12 cellular contexts compared by ENCODE assay signal in genomic region chr16:50195276-50195675, GRCh38. TPM values are rescaled to one million over a fixed set of nuclear protein-coding genes. Genes with fewer than 3 reads are reported as not detected.
A peak's percentile ranks its signal among the peaks of the same experiment; 100 is the strongest.
DNase-seq lines count a peak whose midpoint lies in the region; ATAC-seq, FAIRE-seq and TF ChIP-seq lines count a peak whose summit lies in the region.
"Had no signal": no experiment of that assay in that cellular context is flagged by ENCODE, and none has a peak within 500 bp of the region (broad histone marks: within the 10 kb centered on the region; RNA-seq: fewer than 3 reads in every experiment).

No MANE protein-coding gene starts in this region.

- H3K4me1 ChIP-seq in fibroblast of lung (ENCODE audit: control insufficient read depth, extremely low read depth, insufficient read depth, low read length) (peaks cover 12% of the 10 kb centered on the region), mesendoderm (ENCODE audit: control insufficient read depth, low read depth, low read length) (no peaks in the 10 kb centered on the region)

- H3K79me1 ChIP-seq in mesendoderm (ENCODE audit: low read length): peaks cover 2% of the 10 kb centered on the region

- H4K8ac ChIP-seq in mesendoderm (ENCODE audit: low read depth, low read length): no peak overlapping the region

- ATAC-seq in activated T-cell treated with anti-CD3 and anti-CD28 coated beads, Interleukin-2, amount 50 U/mL, for 72 hours (replicated peaks in 1 of 2): no peak
- no peak for ATAC-seq in stimulated activated memory B cell treated with anti-CD40 and anti-IgM and Interleukin-4, amounts not matched to agents 10 μg/mL and 1 μg/mL and 100 μg/mL, for 72 hours
- no peak for ATAC-seq in HG03108 (IDR thresholded peaks at IDR 0.05; ENCODE audit: unreplicated experiment)
- ATAC-seq: HepG2 had no signal

- no peak overlapping the region for H3K9ac ChIP-seq in fibroblast of lung (ENCODE audit: insufficient read depth, low read length)
- H3K9ac ChIP-seq in mesendoderm (ENCODE audit: low read length): no peak overlapping the region

- peaks cover 47% of the 10 kb centered on the region for H3K79me2 ChIP-seq in fibroblast of lung (ENCODE audit: control insufficient read depth, insufficient read depth, low read length)
- no peaks in the 10 kb centered on the region for H3K79me2 ChIP-seq in mesendoderm (ENCODE audit: control insufficient read depth, insufficient read depth, low read length)

- no peaks in the 10 kb centered on the region for H3K9me3 ChIP-seq in fibroblast of lung (ENCODE audit: control insufficient read depth, insufficient read depth, low read depth, low read length)
- H3K9me3 ChIP-seq: upper lobe of left lung had no signal

- H3K18ac ChIP-seq in mesendoderm (ENCODE audit: low read length): no peak overlapping the region

- H3K27ac ChIP-seq in fibroblast of lung (ENCODE audit: insufficient read depth, low read length): peak overlapping the region; percentile 66
- no peak overlapping the region for H3K27ac ChIP-seq in mesendoderm (ENCODE audit: low read depth, low read length)

- no peaks in the 10 kb centered on the region for H3K9me3 Mint-ChIP-seq in activated T-cell treated with anti-CD3 and anti-CD28 coated beads, Interleukin-2, amount 50 U/mL, for 72 hours
- H3K9me3 Mint-ChIP-seq in stimulated activated memory B cell treated with anti-CD40 and anti-IgM and Interleukin-4, amounts not matched to agents 10 μg/mL and 1 μg/mL and 100 μg/mL, for 72 hours: no peaks in the 10 kb centered on the region

- H3K4me2 ChIP-seq in fibroblast of lung (ENCODE audit: extremely low read depth, insufficient read depth, low read length) (peak overlapping the region; percentile 83), mesendoderm (ENCODE audit: low read length) (no peak overlapping the region)

- H3K27me3 Mint-ChIP-seq in activated T-cell treated with anti-CD3 and anti-CD28 coated beads, Interleukin-2, amount 50 U/mL, for 72 hours (ENCODE audit: low read depth): no peaks in the 10 kb centered on the region
- no peaks in the 10 kb centered on the region for H3K27me3 Mint-ChIP-seq in stimulated activated memory B cell treated with anti-CD40 and anti-IgM and Interleukin-4, amounts not matched to agents 10 μg/mL and 1 μg/mL and 100 μg/mL, for 72 hours

- TF ChIP-seq CTCF in fibroblast of lung (conservative IDR thresholded peaks at IDR 0.05 in 1 of 2, IDR thresholded peaks at IDR 0.05 in 1 of 2; ENCODE audit: low read depth in 1 of 2, low read length in 2 of 2): no peak

- H3K36me3 Mint-ChIP-seq in activated T-cell treated with anti-CD3 and anti-CD28 coated beads, Interleukin-2, amount 50 U/mL, for 72 hours (ENCODE audit: insufficient read depth in 2 of 2): no peaks in the 10 kb centered on the region
- H3K36me3 Mint-ChIP-seq in stimulated activated memory B cell treated with anti-CD40 and anti-IgM and Interleukin-4, amounts not matched to agents 10 μg/mL and 1 μg/mL and 100 μg/mL, for 72 hours: peaks cover 7% of the 10 kb centered on the region

- no peak overlapping the region for H3K4ac ChIP-seq in mesendoderm (ENCODE audit: low read depth, low read length)

- peak overlapping the region in 1 of 2 donors; percentile 58 for H3K4me3 Mint-ChIP-seq in activated T-cell treated with anti-CD3 and anti-CD28 coated beads, Interleukin-2, amount 50 U/mL, for 72 hours
- H3K4me3 Mint-ChIP-seq in stimulated activated memory B cell treated with anti-CD40 and anti-IgM and Interleukin-4, amounts not matched to agents 10 μg/mL and 1 μg/mL and 100 μg/mL, for 72 hours: no peak overlapping the region

- H2AK5ac ChIP-seq in mesendoderm (ENCODE audit: low read length): no peak overlapping the region

- H4K5ac ChIP-seq in mesendoderm (ENCODE audit: low read length): no peak overlapping the region

- no peaks in the 10 kb centered on the region for H4K20me1 ChIP-seq in fibroblast of lung (ENCODE audit: control insufficient read depth, extremely low read depth, insufficient read depth, low read length)

- H3K4me1 Mint-ChIP-seq in activated T-cell treated with anti-CD3 and anti-CD28 coated beads, Interleukin-2, amount 50 U/mL, for 72 hours (ENCODE audit: low read depth): peaks cover 55% of the 10 kb centered on the region
- H3K4me1 Mint-ChIP-seq in stimulated activated memory B cell treated with anti-CD40 and anti-IgM and Interleukin-4, amounts not matched to agents 10 μg/mL and 1 μg/mL and 100 μg/mL, for 72 hours: peaks cover 65% of the 10 kb centered on the region

- FAIRE-seq in RCC 7860 (lab: Jason Lieb, UNC): peak; percentile 40
- FAIRE-seq: HepG2 had no signal

- H2BK15ac ChIP-seq in mesendoderm (replicated peaks; ENCODE audit: low read depth): no peak overlapping the region

- no peaks in the 10 kb centered on the region for H3K27me3 ChIP-seq in fibroblast of lung (ENCODE audit: control insufficient read depth, insufficient read depth, low read length)
- H3K27me3 ChIP-seq in mesendoderm (ENCODE audit: insufficient read depth, low read length, poor library complexity): no peaks in the 10 kb centered on the region
- H3K27me3 ChIP-seq: upper lobe of left lung had no signal

- H2AFZ ChIP-seq in fibroblast of lung (ENCODE audit: low read length): no peak overlapping the region

- WGBS in mesendoderm (ENCODE audit: extremely low coverage, insufficient coverage, low lambda C conversion rate): no CpG with 5 or more reads among the region's 2 CpGs

- H2BK120ac ChIP-seq in mesendoderm (ENCODE audit: low read depth, low read length): no peak overlapping the region

- no peak overlapping the region for H3K56ac ChIP-seq in mesendoderm (ENCODE audit: low read length)

- DNase-seq in activated T-cell treated with anti-CD3 and anti-CD28 coated beads, Interleukin-2, amount 50 U/mL, for 72 hours: no peak
- no peak for DNase-seq in activated T-cell treated with anti-CD3 and anti-CD28 coated beads for 4 hours
- DNase-seq in RCC 7860 (ENCODE audit: low spot score): peak; percentile 20
- peak; percentile 49 to 69 for DNase-seq in fibroblast of lung (ENCODE audit: low read depth in 2 of 2)
- DNase-seq in mesendoderm: no peak
- no peak for DNase-seq in OCI-M1 (lab: John Stamatoyannopoulos, UW)
- DNase-seq: Calu3; stimulated activated CD4-positive, alpha-beta T cell treated with anti-CD3 and anti-CD28 coated beads, Interleukin-1b, Interleukin-23, amount 100 ng/mL, for 48 hours; upper lobe of left lung had no signal

- H3K4me3 ChIP-seq in fibroblast of lung (replicated peaks in 1 of 4; ENCODE audit: control extremely low read depth in 1 of 4, insufficient read depth in 1 of 4, low read depth in 3 of 4, low read length in 4 of 4): peak overlapping the region; percentile 9 to 36 (median 15)
- H3K4me3 ChIP-seq in mesendoderm (ENCODE audit: low read length): no peak overlapping the region
- H3K4me3 ChIP-seq: upper lobe of left lung had no signal

- peak overlapping the region; percentile 35 for H3K27ac Mint-ChIP-seq in activated T-cell treated with anti-CD3 and anti-CD28 coated beads, Interleukin-2, amount 50 U/mL, for 72 hours
- H3K27ac Mint-ChIP-seq in stimulated activated memory B cell treated with anti-CD40 and anti-IgM and Interleukin-4, amounts not matched to agents 10 μg/mL and 1 μg/mL and 100 μg/mL, for 72 hours: peak overlapping the region; percentile 77

- no peak overlapping the region for H3K23ac ChIP-seq in mesendoderm (ENCODE audit: low read length)

- H3K36me3 ChIP-seq in fibroblast of lung (ENCODE audit: control insufficient read depth, insufficient read depth, low read length) (no peaks in the 10 kb centered on the region), mesendoderm (ENCODE audit: control insufficient read depth, insufficient read depth, low read length) (no peaks in the 10 kb centered on the region)
- H3K36me3 ChIP-seq: upper lobe of left lung had no signal

- H2BK5ac ChIP-seq in mesendoderm (ENCODE audit: low read length): no peak overlapping the region

RNA-seq across cellular contexts. Expression of gene TENT4B, which starts 42.2 kb away (rescaled TPM):
- 10 to 100 TPM; 27.5 to 29.0 TPM for total RNA-seq in activated T-cell treated with anti-CD3 and anti-CD28 coated beads, Interleukin-2, amount 50 U/mL, for 72 hours
- 11.0 and 12.2 TPM in 2 replicates for total RNA-seq in fibroblast of lung
- 11.1 and 12.3 TPM in 2 replicates for polyA plus RNA-seq in fibroblast of lung
- polyA plus RNA-seq in fibroblast of lung (2012): 6.7 TPM in 2 replicates
- 4.0 and 6.1 TPM in 2 replicates for polyA minus RNA-seq in fibroblast of lung (ENCODE audit: low replicate concordance)
- 10.7 TPM for polyA plus RNA-seq in mesendoderm (2013, experiment 1 of 2)
- polyA plus RNA-seq in mesendoderm (2013, experiment 2 of 2): 10.4 TPM

Comparison
In these comparisons a context has a peak if more than half of its experiments do, and no peak if none do; other contexts are left out.
1. DNase-seq: peak in RCC 7860 (single experiment) and fibroblast of lung (2 of 2); none in activated T-cell treated with anti-CD3 and anti-CD28 coated beads, Interleukin-2, amount 50 U/mL, for 72 hours (0 of 2), activated T-cell treated with anti-CD3 and anti-CD28 coated beads for 4 hours (single experiment), mesendoderm (single experiment) and OCI-M1 (single experiment).